In genomic region chr17:15503731-15504130, GRCh38 we compare ENCODE assay signal across 40 cellular contexts.
"Had no signal": no experiment of that assay in that cellular context is flagged by ENCODE, and none has a peak within 500 bp of the region (broad histone marks: within the 10 kb centered on the region; RNA-seq: fewer than 3 reads in every experiment).

No MANE protein-coding gene starts in this region.

- ATAC-seq: activated CD8-positive, alpha-beta T cell treated with anti-CD3 and anti-CD28 coated beads for 36 hours had no signal

- H3K4me2 ChIP-seq: SK-N-SH had no signal

- H3K27me3 ChIP-seq: MG63, Peyer's patch, SJSA1 had no signal

- H3K36me3 Mint-ChIP-seq: activated naive CD8-positive, alpha-beta T cell had no signal

- H3K4me3 ChIP-seq: MG63, Peyer's patch, SJSA1 had no signal

- H3K4me3 Mint-ChIP-seq: activated CD8-positive, alpha-beta T cell treated with anti-CD3 and anti-CD28 coated beads for 36 hours; activated naive CD8-positive, alpha-beta T cell; activated naive CD8-positive, alpha-beta T cell treated with anti-CD3 and anti-CD28 coated beads, Interleukin-2, amount 50 U/mL, for 24 hours; activated T-cell treated with anti-CD3 and anti-CD28 coated beads, Interleukin-2, amount 50 U/mL, for 24 hours; brain had no signal

- H3K27me3 Mint-ChIP-seq: activated CD8-positive, alpha-beta T cell treated with anti-CD3 and anti-CD28 coated beads for 36 hours; activated naive CD8-positive, alpha-beta T cell; activated naive CD8-positive, alpha-beta T cell treated with anti-CD3 and anti-CD28 coated beads, Interleukin-2, amount 50 U/mL, for 24 hours; activated T-cell treated with anti-CD3 and anti-CD28 coated beads, Interleukin-2, amount 50 U/mL, for 24 hours; brain; IgD-negative memory B cell had no signal

- H3K9ac ChIP-seq: SK-N-SH had no signal

- H3K9me3 ChIP-seq: MG63, Peyer's patch, SJSA1, SK-N-SH had no signal

- H3K9me3 Mint-ChIP-seq: activated CD8-positive, alpha-beta T cell treated with anti-CD3 and anti-CD28 coated beads for 36 hours; activated naive CD8-positive, alpha-beta T cell treated with anti-CD3 and anti-CD28 coated beads, Interleukin-2, amount 50 U/mL, for 24 hours; activated T-cell treated with anti-CD3 and anti-CD28 coated beads, Interleukin-2, amount 50 U/mL, for 24 hours; activated T-helper 2 cell treated with anti-CD3 and anti-CD28 coated beads, Interferon-gamma antibody, Interleukin-2, Interleukin-4, amounts not matched to agents 10 μg/mL and 5 μg/mL and 100 μg/mL, durations not matched to agents 14 hours and 24 hours and 36 hours; brain had no signal

- DNase-seq: activated CD4-positive, alpha-beta T cell treated with anti-CD3 and anti-CD28 coated beads for 1 hour; activated CD4-positive, alpha-beta T cell treated with anti-CD3 and anti-CD28 coated beads for 48 hours; activated CD4-positive, alpha-beta T cell treated with anti-CD3 and anti-CD28 coated beads, Interleukin-2, amount 50 U/mL, for 4 hours; activated CD4-positive, CD25-positive, alpha-beta regulatory T cell; activated CD8-positive, alpha-beta T cell treated with anti-CD3 and anti-CD28 coated beads for 36 hours; activated gamma-delta T cell; activated naive CD4-positive, alpha-beta T cell treated with Interleukin-2 at 50 U/mL for 16 hours; activated naive CD8-positive, alpha-beta T cell treated with anti-CD3 and anti-CD28 coated beads, Interleukin-2, amount 50 U/mL, for 24 hours; activated T-cell treated with anti-CD3 and anti-CD28 coated beads, Interleukin-2, amount 50 U/mL, for 24 hours; anterior cingulate cortex; caudate nucleus; Kasumi-1; KBM-7; MG63; NCI-H1048; NCI-H1105 treated with DMSO at 0.1 percent for 48 hours; NCI-H1436; NCI-H1694; NCI-H1930; NCI-H2081 treated with DMSO at 0.1 percent for 48 hours; NCI-H226; NCI-H446 treated with DMSO at 0.1 percent for 48 hours; NCI-H524; NCI-H69; NCI-H82; NK-92 treated with Interleukin-12 subunit alpha and Interleukin-12 subunit beta, amount 100 ng/mL, for 24 hours; PC-3; Peyer's patch; RPMI8226; SHP77 treated with DMSO at 0.1 percent for 48 hours; SK-N-SH; T-helper 1 cell; T-helper 2 cell; T-helper 9 cell had no signal

- H3K27ac ChIP-seq: Peyer's patch, SJSA1, VCaP had no signal

- H3K36me3 ChIP-seq: MG63, Peyer's patch had no signal

- H3K27ac Mint-ChIP-seq: activated CD8-positive, alpha-beta T cell treated with anti-CD3 and anti-CD28 coated beads for 36 hours; activated naive CD8-positive, alpha-beta T cell; activated naive CD8-positive, alpha-beta T cell treated with anti-CD3 and anti-CD28 coated beads, Interleukin-2, amount 50 U/mL, for 24 hours; activated T-cell treated with anti-CD3 and anti-CD28 coated beads, Interleukin-2, amount 50 U/mL, for 24 hours; activated T-helper 2 cell treated with anti-CD3 and anti-CD28 coated beads, Interferon-gamma antibody, Interleukin-2, Interleukin-4, amounts not matched to agents 10 μg/mL and 5 μg/mL and 100 μg/mL, durations not matched to agents 14 hours and 24 hours and 36 hours had no signal
